In the genomic region with DNA sequence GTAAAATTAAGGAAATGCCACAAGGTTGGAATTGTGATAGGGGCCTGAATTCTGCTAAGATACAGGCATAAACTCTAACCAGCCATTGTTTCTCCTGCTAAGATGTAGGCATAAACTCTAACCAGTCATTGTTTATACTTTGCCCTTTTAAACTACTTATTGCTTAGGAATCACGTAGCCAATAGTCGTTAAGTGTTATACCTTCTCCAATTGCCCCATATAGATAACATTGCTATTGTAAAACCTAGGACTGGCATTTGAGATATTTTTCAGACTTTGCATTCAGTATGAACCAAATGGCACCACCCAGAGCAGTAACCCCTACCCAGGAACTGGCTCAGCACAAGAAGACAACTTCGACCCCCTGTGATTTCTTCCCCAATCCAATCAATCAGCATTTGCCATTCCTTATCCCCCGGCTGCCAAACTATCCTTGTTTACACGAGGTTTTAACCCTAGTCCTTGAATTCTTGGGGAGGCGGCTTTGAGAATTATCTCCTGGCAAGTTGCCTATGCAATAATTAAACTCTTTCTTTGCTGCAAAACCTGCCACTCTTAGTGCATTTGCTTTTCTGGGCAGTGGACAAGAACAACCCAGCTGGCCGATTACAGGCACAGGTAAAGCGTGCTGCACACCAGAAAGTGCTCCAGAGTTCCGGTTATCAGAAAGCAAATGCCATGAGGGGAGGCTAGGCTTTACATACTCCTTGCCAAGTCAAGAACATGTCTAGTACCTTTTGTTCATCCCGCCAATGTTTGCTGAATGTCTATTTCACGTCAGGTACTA, we compare ENCODE assay signal across 16 cellular contexts.
"Had no signal": no experiment of that assay in that cellular context is flagged by ENCODE, and none has a peak within 500 bp of the region (broad histone marks: within the 10 kb centered on the region; RNA-seq: fewer than 3 reads in every experiment).

No MANE protein-coding gene starts in this region.

- H3K27me3 ChIP-seq: ascending aorta, neutrophil had no signal

- H3K4me1 ChIP-seq: ascending aorta, gastroesophageal sphincter had no signal

- H3K4me3 Mint-ChIP-seq: activated naive CD4-positive, alpha-beta T cell treated with anti-CD3 and anti-CD28 coated beads for 36 hours; activated naive CD8-positive, alpha-beta T cell treated with anti-CD3 and anti-CD28 coated beads, Interleukin-2, amount 50 U/mL, for 24 hours; activated T-helper 17 cell treated with anti-CD3 and anti-CD28 coated beads, Interleukin-2, amount 50 U/mL, for 72 hours; naive thymus-derived CD4-positive, alpha-beta T cell; stimulated activated memory B cell treated with anti-CD40 and anti-IgM and Interleukin-4, amounts not matched to agents 10 μg/mL and 1 μg/mL and 100 μg/mL, for 72 hours; T-cell had no signal

- H3K27ac Mint-ChIP-seq: activated naive CD4-positive, alpha-beta T cell treated with anti-CD3 and anti-CD28 coated beads for 36 hours; activated naive CD8-positive, alpha-beta T cell treated with anti-CD3 and anti-CD28 coated beads, Interleukin-2, amount 50 U/mL, for 24 hours; activated T-helper 17 cell treated with anti-CD3 and anti-CD28 coated beads, Interleukin-2, amount 50 U/mL, for 72 hours; naive thymus-derived CD4-positive, alpha-beta T cell; stimulated activated memory B cell treated with anti-CD40 and anti-IgM and Interleukin-4, amounts not matched to agents 10 μg/mL and 1 μg/mL and 100 μg/mL, for 72 hours; T-cell had no signal

- H3K27me3 Mint-ChIP-seq: activated naive CD8-positive, alpha-beta T cell treated with anti-CD3 and anti-CD28 coated beads, Interleukin-2, amount 50 U/mL, for 24 hours; activated T-helper 17 cell treated with anti-CD3 and anti-CD28 coated beads, Interleukin-2, amount 50 U/mL, for 72 hours; stimulated activated memory B cell treated with anti-CD40 and anti-IgM and Interleukin-4, amounts not matched to agents 10 μg/mL and 1 μg/mL and 100 μg/mL, for 72 hours; T-cell had no signal

- ATAC-seq: activated naive CD8-positive, alpha-beta T cell treated with anti-CD3 and anti-CD28 coated beads, Interleukin-2, amount 50 U/mL, for 24 hours; activated T-helper 17 cell treated with anti-CD3 and anti-CD28 coated beads, Interleukin-2, amount 50 U/mL, for 72 hours; gastroesophageal sphincter; naive thymus-derived CD4-positive, alpha-beta T cell; stimulated activated memory B cell treated with anti-CD40 and anti-IgM and Interleukin-4, amounts not matched to agents 10 μg/mL and 1 μg/mL and 100 μg/mL, for 72 hours; T-cell had no signal

- H3K36me3 ChIP-seq: ascending aorta, gastroesophageal sphincter, neutrophil had no signal

- H3K36me3 Mint-ChIP-seq: stimulated activated memory B cell treated with anti-CD40 and anti-IgM and Interleukin-4, amounts not matched to agents 10 μg/mL and 1 μg/mL and 100 μg/mL, for 72 hours; T-cell had no signal

- DNase-seq: activated CD4-positive, alpha-beta T cell treated with anti-CD3 and anti-CD28 coated beads for 1 hour; activated CD4-positive, alpha-beta T cell treated with anti-CD3 and anti-CD28 coated beads, Interleukin-2, amount 50 U/mL, for 4 hours; activated naive CD4-positive, alpha-beta T cell treated with anti-CD3 and anti-CD28 coated beads for 36 hours; activated naive CD8-positive, alpha-beta T cell treated with anti-CD3 and anti-CD28 coated beads, Interleukin-2, amount 50 U/mL, for 24 hours; dermis blood vessel endothelial cell; erythroblast; naive thymus-derived CD4-positive, alpha-beta T cell; retina; stimulated activated CD4-positive, alpha-beta T cell treated with anti-CD3 and anti-CD28 coated beads, Interleukin-2, amount 100 ng/mL, for 48 hours; T-cell; T1000 had no signal

- H3K9me3 ChIP-seq: ascending aorta, gastroesophageal sphincter, neutrophil had no signal

- H3K27ac ChIP-seq: ascending aorta, gastroesophageal sphincter, neutrophil had no signal

- H3K4me1 Mint-ChIP-seq: activated naive CD8-positive, alpha-beta T cell treated with anti-CD3 and anti-CD28 coated beads, Interleukin-2, amount 50 U/mL, for 24 hours; activated T-helper 17 cell treated with anti-CD3 and anti-CD28 coated beads, Interleukin-2, amount 50 U/mL, for 72 hours; naive thymus-derived CD4-positive, alpha-beta T cell; stimulated activated memory B cell treated with anti-CD40 and anti-IgM and Interleukin-4, amounts not matched to agents 10 μg/mL and 1 μg/mL and 100 μg/mL, for 72 hours; T-cell had no signal

- H3K4me3 ChIP-seq: ascending aorta, gastroesophageal sphincter had no signal
